ENCODE assay signal across 18 cellular contexts in the genomic region with DNA sequence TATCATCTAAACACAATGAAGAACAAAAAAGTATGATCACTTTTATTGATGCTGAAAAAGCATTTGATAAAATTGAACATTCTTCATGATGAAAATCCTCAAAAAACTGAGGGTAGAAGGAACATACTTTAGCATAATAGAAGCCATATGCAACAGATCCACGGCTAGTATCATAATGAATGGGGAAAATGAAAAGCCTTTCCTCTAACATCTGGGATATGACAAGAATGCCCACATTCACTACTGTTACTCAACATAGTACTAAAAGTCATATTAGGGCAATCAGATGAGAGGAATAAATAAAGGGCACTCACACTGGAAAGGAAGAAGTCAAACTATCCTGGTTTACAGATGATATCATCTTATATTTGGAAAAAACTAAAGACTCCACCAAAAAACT.
DNase-seq lines count a peak whose midpoint lies in the region; ATAC-seq and TF ChIP-seq lines count a peak whose summit lies in the region.
"Had no signal": no experiment of that assay in that cellular context is flagged by ENCODE, and none has a peak within 500 bp of the region (broad histone marks: within the 10 kb centered on the region; RNA-seq: fewer than 3 reads in every experiment).

No MANE protein-coding gene starts in this region.

- no peaks in the 10 kb centered on the region for H3K27me3 Mint-ChIP-seq in mesothelial cell of epicardium (ENCODE audit: low read depth)
- H3K27me3 Mint-ChIP-seq: B cell; CD4-positive, CD25-positive, alpha-beta regulatory T cell; CD8-positive, alpha-beta memory T cell had no signal

- H4K5ac ChIP-seq in mesendoderm (ENCODE audit: low read length): no peak overlapping the region

- WGBS in mesendoderm (ENCODE audit: extremely low coverage, insufficient coverage, low lambda C conversion rate): no CpG with 5 or more reads among the region's 1 CpG

- H3K79me1 ChIP-seq in mesendoderm (ENCODE audit: low read length): no peaks in the 10 kb centered on the region

- H3K79me2 ChIP-seq in mesendoderm (ENCODE audit: control insufficient read depth, insufficient read depth, low read length): no peaks in the 10 kb centered on the region

- H4K8ac ChIP-seq in mesendoderm (ENCODE audit: low read depth, low read length): no peak overlapping the region

- H2BK15ac ChIP-seq in mesendoderm (replicated peaks; ENCODE audit: low read depth): no peak overlapping the region

- no peak overlapping the region for H3K4me3 Mint-ChIP-seq in mesothelial cell of epicardium
- H3K4me3 Mint-ChIP-seq: B cell; CD4-positive, CD25-positive, alpha-beta regulatory T cell; CD8-positive, alpha-beta memory T cell had no signal

- H3K9ac ChIP-seq in adipocyte (ENCODE audit: low read length) (no peak overlapping the region), mesendoderm (ENCODE audit: low read length) (no peak overlapping the region)
- H3K9ac ChIP-seq: KMS-11 had no signal

- H2BK120ac ChIP-seq in mesendoderm (ENCODE audit: low read depth, low read length): no peak overlapping the region

- no peak overlapping the region for H3K56ac ChIP-seq in mesendoderm (ENCODE audit: low read length)

- H3K36me3 ChIP-seq in BJ (ENCODE audit: control insufficient read depth, insufficient read depth, low read length) (no peaks in the 10 kb centered on the region), adipocyte (ENCODE audit: control insufficient read depth, insufficient read depth, low read length, severe bottlenecking) (no peaks in the 10 kb centered on the region), mesendoderm (ENCODE audit: control insufficient read depth, insufficient read depth, low read length) (no peaks in the 10 kb centered on the region)
- H3K36me3 ChIP-seq: HAP-1 had no signal

- H3K4me3 ChIP-seq in BJ (ENCODE audit: low read depth, low read length): no peak overlapping the region
- no peak overlapping the region for H3K4me3 ChIP-seq in adipocyte (ENCODE audit: low read length)
- no peak overlapping the region for H3K4me3 ChIP-seq in foreskin fibroblast (ENCODE audit: low read depth in 1 of 2, low read length in 2 of 2)
- no peak overlapping the region for H3K4me3 ChIP-seq in mesendoderm (ENCODE audit: low read length)
- H3K4me3 ChIP-seq: HAP-1 had no signal

- POLR2A ChIA-PET in BJ (lab: Charles Lee): no interaction called here

- no peak overlapping the region for H3K23ac ChIP-seq in mesendoderm (ENCODE audit: low read length)

- H3K27ac Mint-ChIP-seq in mesothelial cell of epicardium: no peak overlapping the region
- H3K27ac Mint-ChIP-seq: B cell; CD4-positive, CD25-positive, alpha-beta regulatory T cell; CD8-positive, alpha-beta memory T cell had no signal

- no peaks in the 10 kb centered on the region for H3K27me3 ChIP-seq in BJ (ENCODE audit: control insufficient read depth, insufficient read depth, low read length)
- no peaks in the 10 kb centered on the region for H3K27me3 ChIP-seq in adipocyte (replicated peaks; ENCODE audit: control insufficient read depth, insufficient read depth, low read length)
- no peaks in the 10 kb centered on the region for H3K27me3 ChIP-seq in mesendoderm (ENCODE audit: insufficient read depth, low read length, poor library complexity)

- H3K4me2 ChIP-seq in mesendoderm (ENCODE audit: low read length): no peak overlapping the region
- H3K4me2 ChIP-seq: KMS-11 had no signal

- no peak for TF ChIP-seq CTCF in BJ (IDR thresholded peaks at IDR 0.05; ENCODE audit: insufficient read depth, low read depth, low read length)
- no peak for TF ChIP-seq CTCF in foreskin fibroblast (IDR thresholded peaks at IDR 0.05; ENCODE audit: low read depth, low read length)
- no peak for TF ChIP-seq CTCF in mesothelial cell of epicardium (IDR thresholded peaks at IDR 0.05; ENCODE audit: unreplicated experiment)

- H3K9me3 Mint-ChIP-seq in mesothelial cell of epicardium: peaks cover 38% of the 10 kb centered on the region

- CTCF ChIA-PET in BJ (lab: Yijun Ruan, JAX): no interaction called here

- H3K4me1 Mint-ChIP-seq in mesothelial cell of epicardium: no peaks in the 10 kb centered on the region
- H3K4me1 Mint-ChIP-seq: B cell; CD4-positive, CD25-positive, alpha-beta regulatory T cell; CD8-positive, alpha-beta memory T cell had no signal

- H3K36me3 Mint-ChIP-seq in mesothelial cell of epicardium: peaks cover 9% of the 10 kb centered on the region
- H3K36me3 Mint-ChIP-seq: CD4-positive, CD25-positive, alpha-beta regulatory T cell had no signal

- no peak overlapping the region for H3K18ac ChIP-seq in mesendoderm (ENCODE audit: low read length)

- no peak overlapping the region for H3K4ac ChIP-seq in mesendoderm (ENCODE audit: low read depth, low read length)

- no peak overlapping the region for H2BK5ac ChIP-seq in mesendoderm (ENCODE audit: low read length)

- DNase-seq in BJ (ENCODE audit: low read depth) (peak; percentile 24), adipocyte (ENCODE audit: low read depth) (peak; percentile 48), foreskin fibroblast (peak; percentile 23 to 71), mesendoderm (no peak), mesothelial cell of epicardium (ENCODE audit: low spot score in 2 of 2, unreplicated experiment in 2 of 2) (no peak)
- DNase-seq: ACHN; C1 segment of cervical spinal cord; CD4-positive, CD25-positive, alpha-beta regulatory T cell; CD8-positive, alpha-beta memory T cell; COR-L47; DMS 273 treated with DMSO at 0.1 percent for 48 hours; DMS53; DND-41 had no signal

- H3K9me3 ChIP-seq in adipocyte (ENCODE audit: control insufficient read depth, low read length): peaks cover 3% of the 10 kb centered on the region
- H3K9me3 ChIP-seq: HAP-1 had no signal

- ATAC-seq in GM18502 (IDR thresholded peaks at IDR 0.05; ENCODE audit: poor library complexity, unreplicated experiment): no peak

- H2AK5ac ChIP-seq in mesendoderm (ENCODE audit: low read length): no peak overlapping the region

- H3K4me1 ChIP-seq in adipocyte (ENCODE audit: control insufficient read depth, insufficient read depth, low read length) (no peaks in the 10 kb centered on the region), mesendoderm (ENCODE audit: control insufficient read depth, low read depth, low read length) (no peaks in the 10 kb centered on the region)
- H3K4me1 ChIP-seq: HAP-1 had no signal

- H3K27ac ChIP-seq in mesendoderm (ENCODE audit: low read depth, low read length): no peak overlapping the region
- H3K27ac ChIP-seq: HL-60, KMS-11 had no signal

Comparison
In these comparisons a context has a peak if more than half of its experiments do, and no peak if none do; other contexts are left out.
1. DNase-seq: peak in BJ (single experiment), adipocyte (single experiment) and foreskin fibroblast (2 of 2); none in mesendoderm (single experiment) and mesothelial cell of epicardium (0 of 2).